ENCODE assay signal across 13 cellular contexts in genomic region chr10:48400129-48400849, GRCh38.
DNase-seq lines count a peak whose midpoint lies in the region; ATAC-seq, FAIRE-seq and TF ChIP-seq lines count a peak whose summit lies in the region.
"Had no signal": no experiment of that assay in that cellular context is flagged by ENCODE, and none has a peak within 500 bp of the region (broad histone marks: within the 10 kb centered on the region; RNA-seq: fewer than 3 reads in every experiment).

No MANE protein-coding gene starts in this region.

- 100% methylated on average over 1 of the region's 3 CpGs; no CpG with 5 or more reads in 1 of the 2 experiments for WGBS in mesodermal cell (ENCODE audit: insufficient coverage in 2 of 2), 2 experiments

- H3K36me3 ChIP-seq in bronchial epithelial cell (ENCODE audit: control insufficient read depth, insufficient read depth, low read length) (no peaks in the 10 kb centered on the region), mesodermal cell (ENCODE audit: control insufficient read depth, insufficient read depth, low read length) (peaks cover 7% of the 10 kb centered on the region)

- H3K4me1 ChIP-seq in mesodermal cell (ENCODE audit: control insufficient read depth, insufficient read depth, low read length, poor library complexity, severe bottlenecking) = peaks cover 19% of the 10 kb centered on the region

- H3K4me3 ChIP-seq in bronchial epithelial cell (ENCODE audit: low read depth, low read length) (no peak overlapping the region), mesodermal cell (ENCODE audit: extremely low read depth, insufficient read depth, low read length, poor library complexity, severe bottlenecking) (no peak overlapping the region)
- H3K4me3 ChIP-seq: coronary artery had no signal

- no peaks in the 10 kb centered on the region for H3K9me3 ChIP-seq in mesodermal cell (ENCODE audit: control insufficient read depth, low read length)

- DNase-seq in Daoy (ENCODE audit: low read depth) = peak; percentile 7
- peak; percentile 37 for DNase-seq in HT1080 (ENCODE audit: low read depth)
- peak; percentile 35 for DNase-seq in bronchial epithelial cell (ENCODE audit: low read depth)
- DNase-seq in NCI-H446 (lab: John Stamatoyannopoulos, UW) = no peak
- DNase-seq in HuH-7.5 (ENCODE audit: low spot score) = no peak
- DNase-seq: activated effector memory CD4-positive, alpha-beta T cell treated with anti-CD3 and anti-CD28 coated beads, Interleukin-2, amount 50 U/mL, for 16 hours; MM.1S; OCI-M1; stimulated activated naive CD4-positive, alpha-beta T cell had no signal

- H3K27me3 ChIP-seq in bronchial epithelial cell (ENCODE audit: control insufficient read depth, insufficient read depth, low read length) = no peaks in the 10 kb centered on the region

- ATAC-seq in GM21381 (IDR thresholded peaks at IDR 0.05; ENCODE audit: unreplicated experiment) (no peak), GM21786 (IDR thresholded peaks at IDR 0.05; ENCODE audit: unreplicated experiment) (no peak)

- no peak for FAIRE-seq in bronchial epithelial cell (lab: Jason Lieb, UNC)

- TF ChIP-seq CTCF in bronchial epithelial cell (IDR thresholded peaks at IDR 0.05; ENCODE audit: insufficient read depth, low read length, severe bottlenecking) = no peak

- peak overlapping the region; percentile 0 for H3K27ac ChIP-seq in mesodermal cell (ENCODE audit: low read depth, low read length, severe bottlenecking)
- H3K27ac ChIP-seq: coronary artery had no signal

Comparison
In these comparisons a context has a peak if more than half of its experiments do, and no peak if none do; other contexts are left out.
1. DNase-seq: peak in Daoy (single experiment), HT1080 (single experiment) and bronchial epithelial cell (single experiment); none in NCI-H446 (0 of 2) and HuH-7.5 (single experiment).